In the genomic region with DNA sequence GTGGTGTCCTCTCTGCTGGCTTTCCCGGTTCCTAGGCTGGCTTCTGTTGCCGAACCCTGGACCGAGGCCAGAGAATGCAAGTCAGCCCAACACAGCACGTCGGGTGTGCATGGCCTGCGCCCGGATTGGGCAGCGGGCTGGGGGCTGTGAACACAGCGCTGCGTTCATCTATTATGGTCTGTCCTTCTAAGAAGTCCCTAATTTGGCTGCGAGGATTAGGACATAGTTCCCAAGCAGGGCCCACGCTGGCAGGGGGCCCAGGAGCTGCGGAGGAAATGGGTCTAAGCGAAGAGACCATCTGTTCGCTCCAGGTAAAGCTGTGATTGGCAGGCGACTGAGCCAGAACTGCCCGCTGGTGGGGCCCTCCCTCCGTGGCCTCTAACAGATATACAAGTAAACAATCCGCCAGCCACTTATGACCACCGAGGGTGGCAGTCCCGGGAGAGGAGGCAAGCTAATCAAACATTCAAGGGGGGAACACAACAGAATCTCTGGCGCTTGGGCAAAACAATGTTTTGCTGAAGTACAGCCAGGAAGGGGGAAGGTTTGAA, we compare ENCODE assay signal across 1 cellular context.
TF ChIP-seq lines count a peak whose summit lies in the region.

No MANE protein-coding gene starts in this region.

TF ChIP-seq in HEK293, 187 proteins besides CTCF, POLR2A, EP300 and RAD21 (continued from another document and continues in another):
- TF ChIP-seq, protein P1, sequence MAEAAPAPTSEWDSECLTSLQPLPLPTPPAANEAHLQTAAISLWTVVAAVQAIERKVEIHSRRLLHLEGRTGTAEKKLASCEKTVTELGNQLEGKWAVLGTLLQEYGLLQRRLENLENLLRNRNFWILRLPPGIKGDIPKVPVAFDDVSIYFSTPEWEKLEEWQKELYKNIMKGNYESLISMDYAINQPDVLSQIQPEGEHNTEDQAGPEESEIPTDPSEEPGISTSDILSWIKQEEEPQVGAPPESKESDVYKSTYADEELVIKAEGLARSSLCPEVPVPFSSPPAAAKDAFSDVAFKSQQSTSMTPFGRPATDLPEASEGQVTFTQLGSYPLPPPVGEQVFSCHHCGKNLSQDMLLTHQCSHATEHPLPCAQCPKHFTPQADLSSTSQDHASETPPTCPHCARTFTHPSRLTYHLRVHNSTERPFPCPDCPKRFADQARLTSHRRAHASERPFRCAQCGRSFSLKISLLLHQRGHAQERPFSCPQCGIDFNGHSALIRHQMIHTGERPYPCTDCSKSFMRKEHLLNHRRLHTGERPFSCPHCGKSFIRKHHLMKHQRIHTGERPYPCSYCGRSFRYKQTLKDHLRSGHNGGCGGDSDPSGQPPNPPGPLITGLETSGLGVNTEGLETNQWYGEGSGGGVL (tag by site-specific recombination; IDR thresholded peaks at IDR 0.05) = peak; percentile 81
- TF ChIP-seq ZNF473 (tag by site-specific recombination; IDR thresholded peaks at IDR 0.05) (no peak), SCRT2 (tag by site-specific recombination; IDR thresholded peaks at IDR 0.05) (0 out of 2 replicates have a peak, but pooled peaks have one; percentile 27), ZFP3 (tag by site-specific recombination; IDR thresholded peaks at IDR 0.05; ENCODE audit: low read depth) (no peak), ZNF530 (tag by site-specific recombination; IDR thresholded peaks at IDR 0.05; ENCODE audit: low read depth) (no peak), ZSCAN16 (tag by site-specific recombination; IDR thresholded peaks at IDR 0.05) (no peak), ZNF514 (tag by site-specific recombination; IDR thresholded peaks at IDR 0.05) (no peak), SP7 (tag by site-specific recombination; IDR thresholded peaks at IDR 0.05) (peak; percentile 71; the same call in 1 of the 2 replicates), GFI1B (tag by site-specific recombination; IDR thresholded peaks at IDR 0.05) (no peak), HOXC10 (CRISPR knock-in tag; IDR thresholded peaks at IDR 0.05) (no peak), TCF7L2 (IDR thresholded peaks at IDR 0.05; ENCODE audit: borderline replicate concordance, low read depth, low read length) (no peak), ZNF184 (tag by site-specific recombination; IDR thresholded peaks at IDR 0.05) (no peak), ZNF843 (tag by site-specific recombination; IDR thresholded peaks at IDR 0.05) (0 out of 2 replicates have a peak, but pooled peaks have one; percentile 17), ZNF350 (tag by site-specific recombination; IDR thresholded peaks at IDR 0.05) (no peak), ZNF112 (tag by site-specific recombination; IDR thresholded peaks at IDR 0.05) (no peak), ZNF211 (tag by site-specific recombination; IDR thresholded peaks at IDR 0.05; ENCODE audit: low read depth) (no peak), RBAK (tag by site-specific recombination; IDR thresholded peaks at IDR 0.05) (no peak), MZF1 (tag by site-specific recombination; IDR thresholded peaks at IDR 0.05; ENCODE audit: borderline replicate concordance) (no peak), ZNF426 (tag by site-specific recombination; IDR thresholded peaks at IDR 0.05) (no peak), FEZF1 (tag by site-specific recombination; IDR thresholded peaks at IDR 0.05) (peak; percentile 88), ZNF621 (tag by site-specific recombination; IDR thresholded peaks at IDR 0.05) (no peak), SP2 (tag by site-specific recombination; IDR thresholded peaks at IDR 0.05) (peak; percentile 69), ZNF391 (tag by site-specific recombination; IDR thresholded peaks at IDR 0.05; ENCODE audit: borderline replicate concordance, low read depth) (no peak), KLF9 (tag by site-specific recombination; IDR thresholded peaks at IDR 0.05; ENCODE audit: low read depth) (no peak), GLIS1 (tag by site-specific recombination; IDR thresholded peaks at IDR 0.05) (peak; percentile 99), ZNF174 (tag by site-specific recombination; IDR thresholded peaks at IDR 0.05) (no peak), ZNF37A (tag by site-specific recombination; IDR thresholded peaks at IDR 0.05) (no peak), ZNF335 (tag by site-specific recombination; conservative IDR thresholded peaks at IDR 0.05) (peak; percentile 57; the same call in 1 of the 2 replicates), KLF1 (tag by site-specific recombination; IDR thresholded peaks at IDR 0.05) (no peak), ZNF48 (tag by site-specific recombination; IDR thresholded peaks at IDR 0.05) (no peak), ZNF311 (tag by site-specific recombination; IDR thresholded peaks at IDR 0.05; ENCODE audit: borderline replicate concordance) (no peak), PRDM1 (tag by site-specific recombination; IDR thresholded peaks at IDR 0.05) (no peak), ZNF560 (tag by site-specific recombination; IDR thresholded peaks at IDR 0.05; ENCODE audit: borderline replicate concordance) (no peak), ZNF626 (tag by site-specific recombination; IDR thresholded peaks at IDR 0.05) (no peak)
- TF ChIP-seq, protein P2, sequence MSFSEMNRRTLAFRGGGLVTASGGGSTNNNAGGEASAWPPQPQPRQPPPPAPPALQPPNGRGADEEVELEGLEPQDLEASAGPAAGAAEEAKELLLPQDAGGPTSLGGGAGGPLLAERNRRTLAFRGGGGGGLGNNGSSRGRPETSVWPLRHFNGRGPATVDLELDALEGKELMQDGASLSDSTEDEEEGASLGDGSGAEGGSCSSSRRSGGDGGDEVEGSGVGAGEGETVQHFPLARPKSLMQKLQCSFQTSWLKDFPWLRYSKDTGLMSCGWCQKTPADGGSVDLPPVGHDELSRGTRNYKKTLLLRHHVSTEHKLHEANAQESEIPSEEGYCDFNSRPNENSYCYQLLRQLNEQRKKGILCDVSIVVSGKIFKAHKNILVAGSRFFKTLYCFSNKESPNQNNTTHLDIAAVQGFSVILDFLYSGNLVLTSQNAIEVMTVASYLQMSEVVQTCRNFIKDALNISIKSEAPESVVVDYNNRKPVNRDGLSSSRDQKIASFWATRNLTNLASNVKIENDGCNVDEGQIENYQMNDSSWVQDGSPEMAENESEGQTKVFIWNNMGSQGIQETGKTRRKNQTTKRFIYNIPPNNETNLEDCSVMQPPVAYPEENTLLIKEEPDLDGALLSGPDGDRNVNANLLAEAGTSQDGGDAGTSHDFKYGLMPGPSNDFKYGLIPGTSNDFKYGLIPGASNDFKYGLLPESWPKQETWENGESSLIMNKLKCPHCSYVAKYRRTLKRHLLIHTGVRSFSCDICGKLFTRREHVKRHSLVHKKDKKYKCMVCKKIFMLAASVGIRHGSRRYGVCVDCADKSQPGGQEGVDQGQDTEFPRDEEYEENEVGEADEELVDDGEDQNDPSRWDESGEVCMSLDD (tag by site-specific recombination; IDR thresholded peaks at IDR 0.05) = no peak
- TF ChIP-seq, protein P3, sequence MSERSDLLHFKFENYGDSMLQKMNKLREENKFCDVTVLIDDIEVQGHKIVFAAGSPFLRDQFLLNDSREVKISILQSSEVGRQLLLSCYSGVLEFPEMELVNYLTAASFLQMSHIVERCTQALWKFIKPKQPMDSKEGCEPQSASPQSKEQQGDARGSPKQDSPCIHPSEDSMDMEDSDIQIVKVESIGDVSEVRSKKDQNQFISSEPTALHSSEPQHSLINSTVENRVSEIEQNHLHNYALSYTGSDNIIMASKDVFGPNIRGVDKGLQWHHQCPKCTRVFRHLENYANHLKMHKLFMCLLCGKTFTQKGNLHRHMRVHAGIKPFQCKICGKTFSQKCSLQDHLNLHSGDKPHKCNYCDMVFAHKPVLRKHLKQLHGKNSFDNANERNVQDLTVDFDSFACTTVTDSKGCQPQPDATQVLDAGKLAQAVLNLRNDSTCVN (tag by site-specific recombination; optimal IDR thresholded peaks at IDR 0.05) = no peak
- TF ChIP-seq, protein P4, sequence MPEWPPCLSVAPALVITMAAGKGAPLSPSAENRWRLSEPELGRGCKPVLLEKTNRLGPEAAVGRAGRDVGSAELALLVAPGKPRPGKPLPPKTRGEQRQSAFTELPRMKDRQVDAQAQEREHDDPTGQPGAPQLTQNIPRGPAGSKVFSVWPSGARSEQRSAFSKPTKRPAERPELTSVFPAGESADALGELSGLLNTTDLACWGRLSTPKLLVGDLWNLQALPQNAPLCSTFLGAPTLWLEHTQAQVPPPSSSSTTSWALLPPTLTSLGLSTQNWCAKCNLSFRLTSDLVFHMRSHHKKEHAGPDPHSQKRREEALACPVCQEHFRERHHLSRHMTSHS (tag by site-specific recombination; IDR thresholded peaks at IDR 0.05) = no peak
- TF ChIP-seq, protein P5, sequence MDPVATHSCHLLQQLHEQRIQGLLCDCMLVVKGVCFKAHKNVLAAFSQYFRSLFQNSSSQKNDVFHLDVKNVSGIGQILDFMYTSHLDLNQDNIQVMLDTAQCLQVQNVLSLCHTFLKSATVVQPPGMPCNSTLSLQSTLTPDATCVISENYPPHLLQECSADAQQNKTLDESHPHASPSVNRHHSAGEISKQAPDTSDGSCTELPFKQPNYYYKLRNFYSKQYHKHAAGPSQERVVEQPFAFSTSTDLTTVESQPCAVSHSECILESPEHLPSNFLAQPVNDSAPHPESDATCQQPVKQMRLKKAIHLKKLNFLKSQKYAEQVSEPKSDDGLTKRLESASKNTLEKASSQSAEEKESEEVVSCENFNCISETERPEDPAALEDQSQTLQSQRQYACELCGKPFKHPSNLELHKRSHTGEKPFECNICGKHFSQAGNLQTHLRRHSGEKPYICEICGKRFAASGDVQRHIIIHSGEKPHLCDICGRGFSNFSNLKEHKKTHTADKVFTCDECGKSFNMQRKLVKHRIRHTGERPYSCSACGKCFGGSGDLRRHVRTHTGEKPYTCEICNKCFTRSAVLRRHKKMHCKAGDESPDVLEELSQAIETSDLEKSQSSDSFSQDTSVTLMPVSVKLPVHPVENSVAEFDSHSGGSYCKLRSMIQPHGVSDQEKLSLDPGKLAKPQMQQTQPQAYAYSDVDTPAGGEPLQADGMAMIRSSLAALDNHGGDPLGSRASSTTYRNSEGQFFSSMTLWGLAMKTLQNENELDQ (tag by site-specific recombination; IDR thresholded peaks at IDR 0.05; ENCODE audit: low read depth) = no peak
- TF ChIP-seq, protein P6, sequence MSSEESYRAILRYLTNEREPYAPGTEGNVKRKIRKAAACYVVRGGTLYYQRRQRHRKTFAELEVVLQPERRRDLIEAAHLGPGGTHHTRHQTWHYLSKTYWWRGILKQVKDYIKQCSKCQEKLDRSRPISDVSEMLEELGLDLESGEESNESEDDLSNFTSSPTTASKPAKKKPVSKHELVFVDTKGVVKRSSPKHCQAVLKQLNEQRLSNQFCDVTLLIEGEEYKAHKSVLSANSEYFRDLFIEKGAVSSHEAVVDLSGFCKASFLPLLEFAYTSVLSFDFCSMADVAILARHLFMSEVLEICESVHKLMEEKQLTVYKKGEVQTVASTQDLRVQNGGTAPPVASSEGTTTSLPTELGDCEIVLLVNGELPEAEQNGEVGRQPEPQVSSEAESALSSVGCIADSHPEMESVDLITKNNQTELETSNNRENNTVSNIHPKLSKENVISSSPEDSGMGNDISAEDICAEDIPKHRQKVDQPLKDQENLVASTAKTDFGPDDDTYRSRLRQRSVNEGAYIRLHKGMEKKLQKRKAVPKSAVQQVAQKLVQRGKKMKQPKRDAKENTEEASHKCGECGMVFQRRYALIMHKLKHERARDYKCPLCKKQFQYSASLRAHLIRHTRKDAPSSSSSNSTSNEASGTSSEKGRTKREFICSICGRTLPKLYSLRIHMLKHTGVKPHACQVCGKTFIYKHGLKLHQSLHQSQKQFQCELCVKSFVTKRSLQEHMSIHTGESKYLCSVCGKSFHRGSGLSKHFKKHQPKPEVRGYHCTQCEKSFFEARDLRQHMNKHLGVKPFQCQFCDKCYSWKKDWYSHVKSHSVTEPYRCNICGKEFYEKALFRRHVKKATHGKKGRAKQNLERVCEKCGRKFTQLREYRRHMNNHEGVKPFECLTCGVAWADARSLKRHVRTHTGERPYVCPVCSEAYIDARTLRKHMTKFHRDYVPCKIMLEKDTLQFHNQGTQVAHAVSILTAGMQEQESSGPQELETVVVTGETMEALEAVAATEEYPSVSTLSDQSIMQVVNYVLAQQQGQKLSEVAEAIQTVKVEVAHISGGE (tag by site-specific recombination; conservative IDR thresholded peaks at IDR 0.05; ENCODE audit: low read depth) = no peak
- TF ChIP-seq, protein P7, sequence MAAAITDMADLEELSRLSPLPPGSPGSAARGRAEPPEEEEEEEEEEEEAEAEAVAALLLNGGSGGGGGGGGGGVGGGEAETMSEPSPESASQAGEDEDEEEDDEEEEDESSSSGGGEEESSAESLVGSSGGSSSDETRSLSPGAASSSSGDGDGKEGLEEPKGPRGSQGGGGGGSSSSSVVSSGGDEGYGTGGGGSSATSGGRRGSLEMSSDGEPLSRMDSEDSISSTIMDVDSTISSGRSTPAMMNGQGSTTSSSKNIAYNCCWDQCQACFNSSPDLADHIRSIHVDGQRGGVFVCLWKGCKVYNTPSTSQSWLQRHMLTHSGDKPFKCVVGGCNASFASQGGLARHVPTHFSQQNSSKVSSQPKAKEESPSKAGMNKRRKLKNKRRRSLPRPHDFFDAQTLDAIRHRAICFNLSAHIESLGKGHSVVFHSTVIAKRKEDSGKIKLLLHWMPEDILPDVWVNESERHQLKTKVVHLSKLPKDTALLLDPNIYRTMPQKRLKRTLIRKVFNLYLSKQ (tag by site-specific recombination; IDR thresholded peaks at IDR 0.05; ENCODE audit: borderline replicate concordance) = no peak
- TF ChIP-seq, protein P8, sequence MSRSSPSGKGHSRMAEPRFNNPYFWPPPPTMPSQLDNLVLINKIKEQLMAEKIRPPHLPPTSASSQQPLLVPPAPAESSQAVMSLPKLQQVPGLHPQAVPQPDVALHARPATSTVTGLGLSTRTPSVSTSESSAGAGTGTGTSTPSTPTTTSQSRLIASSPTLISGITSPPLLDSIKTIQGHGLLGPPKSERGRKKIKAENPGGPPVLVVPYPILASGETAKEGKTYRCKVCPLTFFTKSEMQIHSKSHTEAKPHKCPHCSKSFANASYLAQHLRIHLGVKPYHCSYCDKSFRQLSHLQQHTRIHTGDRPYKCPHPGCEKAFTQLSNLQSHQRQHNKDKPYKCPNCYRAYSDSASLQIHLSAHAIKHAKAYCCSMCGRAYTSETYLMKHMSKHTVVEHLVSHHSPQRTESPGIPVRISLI (tag by site-specific recombination; IDR thresholded peaks at IDR 0.05) = no peak
- TF ChIP-seq, protein P9, sequence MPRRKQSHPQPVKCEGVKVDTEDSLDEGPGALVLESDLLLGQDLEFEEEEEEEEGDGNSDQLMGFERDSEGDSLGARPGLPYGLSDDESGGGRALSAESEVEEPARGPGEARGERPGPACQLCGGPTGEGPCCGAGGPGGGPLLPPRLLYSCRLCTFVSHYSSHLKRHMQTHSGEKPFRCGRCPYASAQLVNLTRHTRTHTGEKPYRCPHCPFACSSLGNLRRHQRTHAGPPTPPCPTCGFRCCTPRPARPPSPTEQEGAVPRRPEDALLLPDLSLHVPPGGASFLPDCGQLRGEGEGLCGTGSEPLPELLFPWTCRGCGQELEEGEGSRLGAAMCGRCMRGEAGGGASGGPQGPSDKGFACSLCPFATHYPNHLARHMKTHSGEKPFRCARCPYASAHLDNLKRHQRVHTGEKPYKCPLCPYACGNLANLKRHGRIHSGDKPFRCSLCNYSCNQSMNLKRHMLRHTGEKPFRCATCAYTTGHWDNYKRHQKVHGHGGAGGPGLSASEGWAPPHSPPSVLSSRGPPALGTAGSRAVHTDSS (tag by site-specific recombination; IDR thresholded peaks at IDR 0.05) = no peak
- TF ChIP-seq, protein P10, sequence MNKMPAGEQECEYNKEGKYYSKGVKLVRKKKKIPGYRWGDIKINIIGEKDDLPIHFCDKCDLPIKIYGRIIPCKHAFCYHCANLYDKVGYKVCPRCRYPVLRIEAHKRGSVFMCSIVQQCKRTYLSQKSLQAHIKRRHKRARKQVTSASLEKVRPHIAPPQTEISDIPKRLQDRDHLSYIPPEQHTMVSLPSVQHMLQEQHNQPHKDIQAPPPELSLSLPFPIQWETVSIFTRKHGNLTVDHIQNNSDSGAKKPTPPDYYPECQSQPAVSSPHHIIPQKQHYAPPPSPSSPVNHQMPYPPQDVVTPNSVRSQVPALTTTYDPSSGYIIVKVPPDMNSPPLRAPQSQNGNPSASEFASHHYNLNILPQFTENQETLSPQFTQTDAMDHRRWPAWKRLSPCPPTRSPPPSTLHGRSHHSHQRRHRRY (tag by site-specific recombination; IDR thresholded peaks at IDR 0.05) = no peak
